In genomic region chr10:84308021-84308420, GRCh38 we compare ENCODE assay signal across 14 cellular contexts. TPM values are rescaled to one million over a fixed set of nuclear protein-coding genes. Genes with fewer than 3 reads are reported as not detected.
A peak's percentile ranks its signal among the peaks of the same experiment; 100 is the strongest.
DNase-seq lines count a peak whose midpoint lies in the region; ATAC-seq and TF ChIP-seq lines count a peak whose summit lies in the region.
"Had no signal": no experiment of that assay in that cellular context is flagged by ENCODE, and none has a peak within 500 bp of the region (broad histone marks: within the 10 kb centered on the region; RNA-seq: fewer than 3 reads in every experiment).

No MANE protein-coding gene starts in this region.

- H3K79me2 ChIP-seq in osteoblast (ENCODE audit: insufficient read depth, low read length): no peaks in the 10 kb centered on the region

- H3K4me3 Mint-ChIP-seq in activated T-cell treated with anti-CD3 and anti-CD28 coated beads, Interleukin-2, amount 50 U/mL, for 72 hours: peak overlapping the region; percentile 45 to 57

- peaks cover 19% of the 10 kb centered on the region for H3K4me1 ChIP-seq in osteoblast (ENCODE audit: insufficient read depth, low read length)
- H3K4me1 ChIP-seq: testis had no signal

- no peaks in the 10 kb centered on the region for H3K36me3 ChIP-seq in osteoblast (ENCODE audit: insufficient read depth, low read length)

- H3K4me2 ChIP-seq in osteoblast (ENCODE audit: insufficient read depth, low read length): no peak overlapping the region

- H3K27ac ChIP-seq in osteoblast (ENCODE audit: low read depth, low read length): peak overlapping the region; percentile 49
- H3K27ac ChIP-seq: testis had no signal

- ATAC-seq in activated T-cell treated with anti-CD3 and anti-CD28 coated beads, Interleukin-2, amount 50 U/mL, for 72 hours (replicated peaks in 1 of 2): peak in 1 of 2 donors; percentile 31
- peak; percentile 19; the same call in 2 of the 3 replicates for ATAC-seq in SK-N-SH treated with all-trans-retinoic acid at 6 μM for 48 hours
- no peak for ATAC-seq in HG02884 (IDR thresholded peaks at IDR 0.05; ENCODE audit: unreplicated experiment)

- peak overlapping the region; percentile 13 for H3K27ac Mint-ChIP-seq in activated T-cell treated with anti-CD3 and anti-CD28 coated beads, Interleukin-2, amount 50 U/mL, for 72 hours
- H3K27ac Mint-ChIP-seq: HFFc6 had no signal

- H4K20me1 ChIP-seq in osteoblast (ENCODE audit: insufficient read depth, low read length): no peaks in the 10 kb centered on the region

- DNase-seq in activated T-cell treated with anti-CD3 and anti-CD28 coated beads, Interleukin-2, amount 50 U/mL, for 72 hours: no peak
- no peak for DNase-seq in activated T-cell treated with anti-CD3 and anti-CD28 coated beads, Interleukin-2, amount 50 U/mL, for 48 hours
- DNase-seq in ELR (ENCODE audit: low read depth): peak; percentile 33
- no peak for DNase-seq in osteoblast (ENCODE audit: insufficient read length, low spot score, missing footprints)
- DNase-seq in NCI-H187 treated with DMSO at 0.1 percent for 48 hours (lab: John Stamatoyannopoulos, UW): no peak
- DNase-seq: cerebellar nuclear complex, glutamatergic neuron, HFFc6, NCI-H1930, NCI-H345, right cardiac atrium, testis had no signal

- no peaks in the 10 kb centered on the region for H3K9me3 ChIP-seq in osteoblast (ENCODE audit: low read depth, low read length)
- H3K9me3 ChIP-seq: testis had no signal

- no peak for TF ChIP-seq CTCF in osteoblast (IDR thresholded peaks at IDR 0.05; ENCODE audit: extremely low read depth, low read depth, low read length)

- peaks cover 45% of the 10 kb centered on the region for H3K4me1 Mint-ChIP-seq in activated T-cell treated with anti-CD3 and anti-CD28 coated beads, Interleukin-2, amount 50 U/mL, for 72 hours (ENCODE audit: low read depth)

- no peak overlapping the region for H3K4me3 ChIP-seq in osteoblast (ENCODE audit: insufficient read depth, low read length)
- H3K4me3 ChIP-seq: testis had no signal

- peaks cover 2 to 4% of the 10 kb centered on the region in 2 donors for H3K36me3 Mint-ChIP-seq in activated T-cell treated with anti-CD3 and anti-CD28 coated beads, Interleukin-2, amount 50 U/mL, for 72 hours (ENCODE audit: insufficient read depth in 2 of 2)

- H3K27me3 Mint-ChIP-seq in activated T-cell treated with anti-CD3 and anti-CD28 coated beads, Interleukin-2, amount 50 U/mL, for 72 hours (ENCODE audit: low read depth): peaks cover 8% of the 10 kb centered on the region

- peaks cover 0 to 4% of the 10 kb centered on the region in 2 donors for H3K9me3 Mint-ChIP-seq in activated T-cell treated with anti-CD3 and anti-CD28 coated beads, Interleukin-2, amount 50 U/mL, for 72 hours
- H3K9me3 Mint-ChIP-seq: HFFc6 had no signal

- H3K27me3 ChIP-seq in osteoblast (ENCODE audit: insufficient read depth, low read length): no peaks in the 10 kb centered on the region
- H3K27me3 ChIP-seq: testis had no signal

- no peak overlapping the region for H2AFZ ChIP-seq in osteoblast (ENCODE audit: low read length)

TF ChIP-seq in SK-N-SH treated with all-trans-retinoic acid at 6 μM for 48 hours, 23 proteins besides CTCF, POLR2A, EP300 and RAD21:
- TF ChIP-seq ZNF565 (CRISPR knock-in tag; conservative IDR thresholded peaks at IDR 0.05; ENCODE audit: low read depth) (no peak), OSR1 (CRISPR knock-in tag; IDR thresholded peaks at IDR 0.05) (no peak), PPARA (CRISPR knock-in tag; IDR thresholded peaks at IDR 0.05; ENCODE audit: borderline replicate concordance) (no peak), CSRNP3 (CRISPR knock-in tag; IDR thresholded peaks at IDR 0.05) (no peak), ZFP3 (CRISPR knock-in tag; IDR thresholded peaks at IDR 0.05) (no peak), ESRRG (CRISPR knock-in tag; IDR thresholded peaks at IDR 0.05) (no peak), TSHZ2 (CRISPR knock-in tag; IDR thresholded peaks at IDR 0.05) (no peak), ZC3H10 (CRISPR knock-in tag; IDR thresholded peaks at IDR 0.05) (no peak), ARNTL (CRISPR knock-in tag; IDR thresholded peaks at IDR 0.05; ENCODE audit: borderline replicate concordance, low read depth) (no peak)

RNA-seq across cellular contexts. Expression of gene CCSER2, which starts 20.4 kb away (rescaled TPM):
- 10 to 100 TPM; 93.7 to 99.1 TPM for total RNA-seq in activated T-cell treated with anti-CD3 and anti-CD28 coated beads, Interleukin-2, amount 50 U/mL, for 72 hours
- 56.0 and 58.3 TPM in 2 replicates for total RNA-seq in osteoblast
